10 cellular contexts compared by ENCODE assay signal in the genomic region with DNA sequence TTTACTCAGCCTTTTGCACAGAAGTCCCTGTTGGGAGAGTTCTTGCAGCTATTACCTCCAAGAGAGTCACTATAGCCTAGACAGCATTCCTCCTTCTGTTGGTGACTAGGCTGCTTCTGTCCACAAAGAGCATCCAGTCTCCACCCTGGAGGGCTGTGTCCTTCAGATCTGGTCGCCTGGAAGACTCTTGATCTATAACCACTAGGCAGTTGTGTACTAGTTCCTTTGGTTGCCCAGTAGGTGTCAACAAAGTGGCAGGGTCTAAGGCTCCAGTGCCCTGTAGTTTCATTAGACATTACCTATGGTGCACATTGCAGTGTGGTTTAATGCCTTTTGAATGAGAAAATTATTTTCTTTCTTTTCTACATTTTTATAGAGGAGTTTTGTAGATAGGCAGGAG. TPM values are rescaled to one million over a fixed set of nuclear protein-coding genes. Genes with fewer than 3 reads are reported as not detected.
DNase-seq lines count a peak whose midpoint lies in the region; ATAC-seq and TF ChIP-seq lines count a peak whose summit lies in the region.
"Had no signal": no experiment of that assay in that cellular context is flagged by ENCODE, and none has a peak within 500 bp of the region (broad histone marks: within the 10 kb centered on the region; RNA-seq: fewer than 3 reads in every experiment).

No MANE protein-coding gene starts in this region.

- intact Hi-C loops in gastrocnemius medialis (cut with DNase I; ENCODE audit: low total_unique reads): loop anchor here (5.0 kb wide), 1 partner anchor 77 kb away; a partner anchor contains a TSS

- TF ChIP-seq POLR2A in erythroblast (IDR thresholded peaks at IDR 0.05; ENCODE audit: low read length) (no peak), gastrocnemius medialis (IDR thresholded peaks at IDR 0.05) (no peak)

- no peak overlapping the region for H3K27ac ChIP-seq in gastrocnemius medialis

- H3K4me1 ChIP-seq in gastrocnemius medialis: peaks cover 23 to 42% of the 10 kb centered on the region in 2 donors

- no peaks in the 10 kb centered on the region for H3K27me3 ChIP-seq in gastrocnemius medialis

- in situ Hi-C loops in gastrocnemius medialis (cut with MboI; ENCODE audit: low sequenced_read_pairs in 4 of 4): loop anchor here in 1 of 4 donors (25.0 kb wide), 1 partner anchor 272 kb away; no protein-coding TSS in a partner anchor
- in situ Hi-C loops in G401 (cut with HindIII; ENCODE audit: low sequenced_read_pairs): no loop called here

- H3K36me3 ChIP-seq in gastrocnemius medialis: no peaks in the 10 kb centered on the region

- DNase-seq in SIG-M5 treated with dmso at 0.1 percent for 504 hours (lab: John Stamatoyannopoulos, UW; ENCODE audit: unreplicated experiment): peak; percentile 12
- DNase-seq in SIG-M5 (lab: John Stamatoyannopoulos, UW): no peak
- DNase-seq in NCI-H69 (lab: John Stamatoyannopoulos, UW): peak; percentile 17
- DNase-seq in erythroblast (lab: John Stamatoyannopoulos, UW): peak; percentile 60 to 64
- DNase-seq in gastrocnemius medialis: no peak
- no peak for DNase-seq in NCI-H1417 treated with DMSO at 0.1 percent for 48 hours (lab: John Stamatoyannopoulos, UW)
- DNase-seq in activated T-cell treated with anti-CD3 and anti-CD28 coated beads for 4 hours: no peak
- DNase-seq in G401 (ENCODE audit: low spot score): no peak
- DNase-seq: NCI-H1092 treated with DMSO at 0.1 percent for 48 hours had no signal

- H3K9me3 ChIP-seq in gastrocnemius medialis: no peaks in the 10 kb centered on the region

- TF ChIP-seq CTCF in gastrocnemius medialis (IDR thresholded peaks at IDR 0.05 in 4 of 5, conservative IDR thresholded peaks at IDR 0.05 in 1 of 5): peak in 2 of 5 experiments; percentile 14 to 23

- peak; percentile 34 to 41 for ATAC-seq in gastrocnemius medialis

- no peak overlapping the region for H3K4me3 ChIP-seq in gastrocnemius medialis

RNA-seq across cellular contexts. Expression of a gene that starts 11.3 kb away (rescaled TPM):
- 100 to 1,000 TPM; 325 to 380 (median 345) TPM for total RNA-seq in gastrocnemius medialis
- total RNA-seq in G401 (2014; rRNA removed; shearing (Covaris generic)): not detected in 2 replicates
- total RNA-seq: B cell had no signal

RNA-seq across cellular contexts. Expression of a gene that starts 51.7 kb away (rescaled TPM):
- total RNA-seq in gastrocnemius medialis: 100 to 1,000 TPM; 203 to 254 (median 208) TPM
- 0.98 and 1.4 TPM in 2 replicates for total RNA-seq in G401 (2014; rRNA removed; shearing (Covaris generic))
- total RNA-seq: B cell had no signal

Comparison
In these comparisons a context has a peak if more than half of its experiments do, and no peak if none do; other contexts are left out.
1. DNase-seq: peak in SIG-M5 treated with dmso at 0.1 percent for 504 hours (single experiment), NCI-H69 (single experiment) and erythroblast (2 of 2); none in SIG-M5 (single experiment), gastrocnemius medialis (0 of 2), NCI-H1417 treated with DMSO at 0.1 percent for 48 hours (single experiment), activated T-cell treated with anti-CD3 and anti-CD28 coated beads for 4 hours (single experiment) and G401 (single experiment).
2. RNA of a gene that starts 11.3 kb away (total RNA-seq): 325 to 380 TPM in gastrocnemius medialis; not detected in G401; every median in the first group is over 100 times any median in the second.
3. RNA of a gene that starts 51.7 kb away (total RNA-seq): 203 to 254 TPM in gastrocnemius medialis; 0.98 to 1.4 TPM in G401; every median in the first group is over 10 times any median in the second.